23 cellular contexts compared by ENCODE assay signal in genomic region chr11:115154355-115154736, GRCh38.
"Had no signal": no experiment of that assay in that cellular context is flagged by ENCODE, and none has a peak within 500 bp of the region (broad histone marks: within the 10 kb centered on the region; RNA-seq: fewer than 3 reads in every experiment).

No MANE protein-coding gene starts in this region.

- H3K4me2 ChIP-seq: SK-N-SH had no signal

- DNase-seq: KBM-7; MV-4-11; NCI-H1048; NCI-H1105 treated with DMSO at 0.1 percent for 48 hours; NCI-H1417 treated with DMSO at 0.1 percent for 48 hours; NCI-H146; NCI-H1694 treated with DMSO at 0.1 percent for 48 hours; NCI-H1930; NCI-H2081; NCI-H2107; NCI-H2227 treated with DMSO at 0.1 percent for 48 hours; NCI-H524; NCI-H526 treated with DMSO at 0.1 percent for 48 hours; NCI-H748 treated with DMSO at 0.1 percent for 48 hours; NK-92 treated with Interleukin-12 subunit alpha and Interleukin-12 subunit beta, amount 100 ng/mL, for 24 hours; PC-3; SHP77; SK-N-SH; SW 1271 had no signal

- H3K9ac ChIP-seq: SK-N-SH had no signal

- H3K27ac ChIP-seq: HL-60, RWPE1 had no signal

- ATAC-seq: Panc1, PC-3 had no signal

- H3K9me3 ChIP-seq: SK-N-SH had no signal

- FAIRE-seq: HTR-8/SVneo had no signal
